In the genomic region with DNA sequence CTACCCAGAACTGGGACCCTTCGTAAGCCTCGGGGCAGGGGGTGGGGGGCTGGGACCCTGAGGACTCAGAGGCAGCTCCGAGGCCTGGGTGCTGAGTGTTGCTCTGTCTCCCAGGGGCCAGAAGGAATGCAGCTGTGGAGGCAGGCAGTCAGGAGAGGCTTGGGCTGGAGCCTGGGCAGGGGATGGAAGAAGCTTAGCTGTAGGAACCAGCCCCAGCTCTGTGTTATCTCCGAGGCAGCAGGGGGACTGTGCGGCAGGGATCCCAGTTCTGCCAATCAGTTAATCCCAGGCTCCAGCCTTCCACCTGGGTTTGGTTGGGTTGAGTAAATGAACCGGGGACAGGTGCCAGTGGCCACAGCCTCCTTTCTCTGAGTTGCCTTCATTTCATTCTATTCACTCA, we compare ENCODE assay signal across 33 cellular contexts. TPM values are rescaled to one million over a fixed set of nuclear protein-coding genes. Genes with fewer than 3 reads are reported as not detected.
"Had no signal": no experiment of that assay in that cellular context is flagged by ENCODE, and none has a peak within 500 bp of the region (broad histone marks: within the 10 kb centered on the region; RNA-seq: fewer than 3 reads in every experiment).

No MANE protein-coding gene starts in this region.

- H3K4me3 Mint-ChIP-seq: activated CD4-positive, alpha-beta T cell treated with anti-CD3 and anti-CD28 coated beads for 36 hours; activated CD4-positive, alpha-beta T cell treated with anti-CD3 and anti-CD28 coated beads, Interleukin-2, amount 10 ng/mL, durations not matched to agents 7 days and 5 days; activated CD8-positive, alpha-beta T cell treated with anti-CD3 and anti-CD28 coated beads, Interleukin-2, amount 10 ng/mL, durations not matched to agents 7 days and 5 days; activated naive CD4-positive, alpha-beta T cell treated with anti-CD3 and anti-CD28 coated beads, Interleukin-2, amount 10 ng/mL, durations not matched to agents 7 days and 5 days; activated naive CD8-positive, alpha-beta T cell; activated naive CD8-positive, alpha-beta T cell treated with anti-CD3 and anti-CD28 coated beads, Interleukin-2, amount 50 U/mL, for 24 hours; activated T-cell treated with anti-CD3 and anti-CD28 coated beads, Interleukin-2, amount 50 U/mL, for 4 hours; activated T-helper 1 cell treated with anti-CD3 and anti-CD28 coated beads, Interleukin-12 subunit alpha, Interleukin-12 subunit beta, Interleukin-2, Interleukin-4 antibody, amounts not matched to agents 30 ng/mL and 10 ng/mL and 1 ng/mL, durations not matched to agents 14 hours and 24 hours and 36 hours; central memory CD8-positive, alpha-beta T cell had no signal

- H3K27ac Mint-ChIP-seq: activated CD4-positive, alpha-beta T cell treated with anti-CD3 and anti-CD28 coated beads for 36 hours; activated CD4-positive, alpha-beta T cell treated with anti-CD3 and anti-CD28 coated beads, Interleukin-2, amount 10 ng/mL, durations not matched to agents 7 days and 5 days; activated CD8-positive, alpha-beta T cell treated with anti-CD3 and anti-CD28 coated beads, Interleukin-2, amount 10 ng/mL, durations not matched to agents 7 days and 5 days; activated naive CD4-positive, alpha-beta T cell treated with anti-CD3 and anti-CD28 coated beads, Interleukin-2, amount 10 ng/mL, durations not matched to agents 7 days and 5 days; activated naive CD8-positive, alpha-beta T cell; activated naive CD8-positive, alpha-beta T cell treated with anti-CD3 and anti-CD28 coated beads, Interleukin-2, amount 50 U/mL, for 24 hours; activated T-helper 1 cell treated with anti-CD3 and anti-CD28 coated beads, Interleukin-12 subunit alpha, Interleukin-12 subunit beta, Interleukin-2, Interleukin-4 antibody, amounts not matched to agents 30 ng/mL and 10 ng/mL and 1 ng/mL, durations not matched to agents 14 hours and 24 hours and 36 hours had no signal

- H3K36me3 ChIP-seq: cardiac muscle cell, colonic mucosa, MG63 had no signal

- H3K9me3 Mint-ChIP-seq: activated CD4-positive, alpha-beta T cell treated with anti-CD3 and anti-CD28 coated beads, Interleukin-2, amount 10 ng/mL, durations not matched to agents 7 days and 5 days; activated naive CD4-positive, alpha-beta T cell treated with anti-CD3 and anti-CD28 coated beads, Interleukin-2, amount 10 ng/mL, durations not matched to agents 7 days and 5 days; activated naive CD8-positive, alpha-beta T cell treated with anti-CD3 and anti-CD28 coated beads, Interleukin-2, amount 50 U/mL, for 24 hours; activated T-cell treated with anti-CD3 and anti-CD28 coated beads, Interleukin-2, amount 50 U/mL, for 4 hours; activated T-helper 1 cell treated with anti-CD3 and anti-CD28 coated beads, Interleukin-12 subunit alpha, Interleukin-12 subunit beta, Interleukin-2, Interleukin-4 antibody, amounts not matched to agents 30 ng/mL and 10 ng/mL and 1 ng/mL, durations not matched to agents 14 hours and 24 hours and 36 hours; central memory CD8-positive, alpha-beta T cell had no signal

- H3K36me3 Mint-ChIP-seq: activated naive CD4-positive, alpha-beta T cell treated with anti-CD3 and anti-CD28 coated beads, Interleukin-2, amount 10 ng/mL, durations not matched to agents 7 days and 5 days; activated naive CD8-positive, alpha-beta T cell had no signal

- H3K4me3 ChIP-seq: cardiac muscle cell, colonic mucosa, MG63 had no signal

- H3K27ac ChIP-seq: cardiac muscle cell, colonic mucosa had no signal

- H3K9me3 ChIP-seq: colonic mucosa, MG63 had no signal

- H3K4me1 ChIP-seq: colonic mucosa had no signal

- H3K4me1 Mint-ChIP-seq: activated CD4-positive, alpha-beta T cell treated with anti-CD3 and anti-CD28 coated beads for 36 hours; activated CD4-positive, alpha-beta T cell treated with anti-CD3 and anti-CD28 coated beads, Interleukin-2, amount 10 ng/mL, durations not matched to agents 7 days and 5 days; activated naive CD4-positive, alpha-beta T cell treated with anti-CD3 and anti-CD28 coated beads, Interleukin-2, amount 10 ng/mL, durations not matched to agents 7 days and 5 days; activated naive CD8-positive, alpha-beta T cell treated with anti-CD3 and anti-CD28 coated beads, Interleukin-2, amount 50 U/mL, for 24 hours; central memory CD8-positive, alpha-beta T cell had no signal

- DNase-seq: activated CD4-positive, alpha-beta T cell treated with anti-CD3 and anti-CD28 coated beads for 36 hours; activated CD4-positive, alpha-beta T cell treated with anti-CD3 and anti-CD28 coated beads, Interleukin-2, amount 10 ng/mL, durations not matched to agents 7 days and 5 days; activated CD4-positive, alpha-beta T cell treated with anti-CD3 and anti-CD28 coated beads, Interleukin-2, amount 50 U/mL, for 48 hours; activated CD8-positive, alpha-beta T cell treated with anti-CD3 and anti-CD28 coated beads, Interleukin-2, amount 10 ng/mL, durations not matched to agents 7 days and 5 days; activated naive CD4-positive, alpha-beta T cell treated with anti-CD3 and anti-CD28 coated beads, Interleukin-2, amount 10 ng/mL, durations not matched to agents 7 days and 5 days; activated naive CD8-positive, alpha-beta T cell treated with anti-CD3 and anti-CD28 coated beads, Interleukin-2, amount 50 U/mL, for 24 hours; activated T-cell treated with anti-CD3 and anti-CD28 coated beads for 4 hours; activated T-cell treated with anti-CD3 and anti-CD28 coated beads, Interleukin-2, amount 50 U/mL, for 4 hours; anterior cingulate cortex; colonic mucosa; Kasumi-1; KG1; MG63; NCI-H1048; NCI-H1417; NCI-H146; NCI-H187; NCI-H2029 treated with DMSO at 0.1 percent for 48 hours; NCI-H446; NCI-H510A treated with DMSO at 0.1 percent for 48 hours; NCI-H69; SHP77 treated with DMSO at 0.1 percent for 48 hours; SW 1271; T-helper 1 cell; T-helper 2 cell; T-helper 9 cell had no signal

RNA-seq across cellular contexts. Expression of gene GRIK3, which starts 8.2 kb away (rescaled TPM):
- total RNA-seq: activated CD4-positive, alpha-beta T cell treated with anti-CD3 and anti-CD28 coated beads for 36 hours; activated CD4-positive, alpha-beta T cell treated with anti-CD3 and anti-CD28 coated beads, Interleukin-2, amount 10 ng/mL, durations not matched to agents 7 days and 5 days; activated CD8-positive, alpha-beta T cell treated with anti-CD3 and anti-CD28 coated beads, Interleukin-2, amount 10 ng/mL, durations not matched to agents 7 days and 5 days; activated T-cell treated with anti-CD3 and anti-CD28 coated beads, Interleukin-2, amount 50 U/mL, for 4 hours; activated T-helper 1 cell treated with anti-CD3 and anti-CD28 coated beads, Interleukin-12 subunit alpha, Interleukin-12 subunit beta, Interleukin-2, Interleukin-4 antibody, amounts not matched to agents 30 ng/mL and 10 ng/mL and 1 ng/mL, durations not matched to agents 14 hours and 24 hours and 36 hours; chondrocyte; RPMI7951; SK-MEL-5 had no signal
- polyA plus RNA-seq: cardiac muscle cell had no signal
